ENCODE assay signal across 30 cellular contexts in genomic region chr15:34769711-34770110, GRCh38. TPM values are rescaled to one million over a fixed set of nuclear protein-coding genes. Genes with fewer than 3 reads are reported as not detected.
"Had no signal": no experiment of that assay in that cellular context is flagged by ENCODE, and none has a peak within 500 bp of the region (broad histone marks: within the 10 kb centered on the region; RNA-seq: fewer than 3 reads in every experiment).

No MANE protein-coding gene starts in this region.

- H3K36me3 ChIP-seq: neural progenitor cell, ovary, right lobe of liver, sigmoid colon, stomach, thoracic aorta, thyroid gland, tibial nerve, upper lobe of left lung, vagina had no signal

- H3K4me3 ChIP-seq: neural progenitor cell, ovary, psoas muscle, right lobe of liver, sigmoid colon, stomach, thoracic aorta, thyroid gland, tibial nerve, upper lobe of left lung, vagina had no signal

- ATAC-seq: natural killer cell; psoas muscle; right lobe of liver; stimulated activated effector memory CD8-positive, alpha-beta T cell treated with anti-CD3 and anti-CD28 coated beads, Interleukin-12 subunit alpha, Interleukin-12 subunit beta, amount 100 ng/mL, for 72 hours had no signal

- H3K27ac ChIP-seq: neural progenitor cell, ovary, parathyroid adenoma, psoas muscle, right lobe of liver, sigmoid colon, stomach, thoracic aorta, thyroid gland, tibial nerve, upper lobe of left lung, vagina had no signal

- H3K4me1 ChIP-seq: neural progenitor cell, parathyroid adenoma, psoas muscle, right lobe of liver, sigmoid colon, stomach, thyroid gland, tibial nerve, upper lobe of left lung, vagina had no signal

- H3K9ac ChIP-seq: neural progenitor cell, parathyroid adenoma had no signal

- H3K27me3 ChIP-seq: neural progenitor cell, ovary, right lobe of liver, sigmoid colon, thyroid gland, tibial nerve, upper lobe of left lung, vagina had no signal

- H3K9me3 ChIP-seq: ovary, psoas muscle, right lobe of liver, sigmoid colon, stomach, thoracic aorta, thyroid gland, tibial nerve, upper lobe of left lung, vagina had no signal

- DNase-seq: natural killer cell; occipital lobe; ovary; posterior cingulate gyrus; psoas muscle; right lobe of liver; sigmoid colon; small intestine; stimulated activated CD4-positive, alpha-beta T cell treated with anti-CD3 and anti-CD28 coated beads, Interleukin-15, amount 100 ng/mL, for 24 hours; stimulated activated CD4-positive, alpha-beta T cell treated with anti-CD3 and anti-CD28 coated beads, Interleukin-2, amount 100 ng/mL, for 24 hours; stimulated activated CD4-positive, alpha-beta T cell treated with anti-CD3 and anti-CD28 coated beads, Interleukin-2, amount 100 ng/mL, for 48 hours; stimulated activated CD4-positive, alpha-beta T cell treated with anti-CD3 and anti-CD28 coated beads, Interleukin-4, amount 100 ng/mL, for 24 hours; stimulated activated naive B cell treated with anti-CD40 and anti-IgM and Interleukin-4, amounts not matched to agents 10 μg/mL and 1 μg/mL and 100 μg/mL, for 72 hours; stimulated activated naive CD4-positive, alpha-beta T cell treated with Interleukin-2 at 50 U/mL for 16 hours; stomach; thyroid gland; trophoblast cell; upper lobe of left lung had no signal

RNA-seq across cellular contexts. Expression of gene GJD2, which starts 14.9 kb away (rescaled TPM):
- total RNA-seq: natural killer cell, osteoblast, ovary, psoas muscle, renal cortical epithelial cell, right lobe of liver, skeletal muscle tissue, subcutaneous adipose tissue, thoracic aorta, thyroid gland, tibial nerve, upper lobe of left lung, ureter, vagina had no signal
- polyA plus RNA-seq: ovary, psoas muscle, sigmoid colon, stomach had no signal

RNA-seq across cellular contexts. Expression of gene ACTC1, which starts 25.6 kb away (rescaled TPM):
- total RNA-seq: natural killer cell, osteoblast, renal cortical epithelial cell, upper lobe of left lung had no signal
- polyA plus RNA-seq: neural cell had no signal
